In genomic region chr2:113260930-113261329, GRCh38 we compare ENCODE assay signal across 24 cellular contexts. TPM values are rescaled to one million over a fixed set of nuclear protein-coding genes. Genes with fewer than 3 reads are reported as not detected.
DNase-seq lines count a peak whose midpoint lies in the region; ATAC-seq lines count a peak whose summit lies in the region.
"Had no signal": no experiment of that assay in that cellular context is flagged by ENCODE, and none has a peak within 500 bp of the region (broad histone marks: within the 10 kb centered on the region; RNA-seq: fewer than 3 reads in every experiment).

No MANE protein-coding gene starts in this region.

- peak; percentile 43 for DNase-seq in CD1c-positive myeloid dendritic cell (ENCODE audit: extremely low spot score)
- peak; percentile 75 to 80 for DNase-seq in Kasumi-1 (lab: John Stamatoyannopoulos, UW)
- peak; percentile 65 for DNase-seq in SKM-1 (lab: John Stamatoyannopoulos, UW; ENCODE audit: unreplicated experiment)
- DNase-seq in pons (ENCODE audit: low spot score): peak; percentile 20
- DNase-seq in left lobe of liver (ENCODE audit: low spot score): no peak
- DNase-seq in stimulated activated CD4-positive, alpha-beta T cell treated with anti-CD3 and anti-CD28 coated beads, Interleukin-4, amount 100 ng/mL, for 1 hour: no peak
- DNase-seq: activated CD4-positive, alpha-beta memory T cell treated with anti-CD3 and anti-CD28 coated beads for 36 hours; activated CD4-positive, CD25-positive, alpha-beta regulatory T cell treated with anti-CD3 and anti-CD28 coated beads, Interleukin-2, amount 50 U/mL, for 72 hours; activated CD8-positive, alpha-beta memory T cell treated with anti-CD3 and anti-CD28 coated beads, Interleukin-2, amount 50 U/mL, for 4 hours; activated naive CD4-positive, alpha-beta T cell treated with anti-CD3 and anti-CD28 coated beads for 36 hours; brain microvascular endothelial cell; EL; HCEC 1CT; left lung; NCI-H1092 treated with DMSO at 0.1 percent for 48 hours; NCI-H2029; NCI-H2227 treated with DMSO at 0.1 percent for 48 hours; NCI-H748 treated with DMSO at 0.1 percent for 48 hours; PC-9; Right ventricle myocardium superior; stimulated activated CD8-positive, alpha-beta memory T cell treated with anti-CD3 and anti-CD28 coated beads, Interleukin-4, amount 100 ng/mL, for 48 hours; T-helper 1 cell had no signal

- ATAC-seq in HG03108 (IDR thresholded peaks at IDR 0.05; ENCODE audit: unreplicated experiment): no peak
- ATAC-seq in left lobe of liver: no peak
- ATAC-seq: left lung had no signal

RNA-seq across cellular contexts. Expression of gene PAX8, which starts 17.8 kb away (rescaled TPM):
- 0.65 TPM for total RNA-seq in left lobe of liver
- total RNA-seq: cerebellum had no signal

Comparison
In these comparisons a context has a peak if more than half of its experiments do, and no peak if none do; other contexts are left out.
1. DNase-seq: peak in CD1c-positive myeloid dendritic cell (single experiment), Kasumi-1 (2 of 2), SKM-1 (single experiment) and pons (single experiment); none in left lobe of liver (single experiment) and stimulated activated CD4-positive, alpha-beta T cell treated with anti-CD3 and anti-CD28 coated beads, Interleukin-4, amount 100 ng/mL, for 1 hour (single experiment).